In genomic region chr13:98664924-98665637, GRCh38 we compare ENCODE assay signal across 21 cellular contexts.
DNase-seq lines count a peak whose midpoint lies in the region; ATAC-seq, FAIRE-seq and TF ChIP-seq lines count a peak whose summit lies in the region.
"Had no signal": no experiment of that assay in that cellular context is flagged by ENCODE, and none has a peak within 500 bp of the region (broad histone marks: within the 10 kb centered on the region; RNA-seq: fewer than 3 reads in every experiment).

No MANE protein-coding gene starts in this region.

- H2AFZ ChIP-seq in HCT116 (ENCODE audit: low read depth, low read length, poor library complexity, severe bottlenecking): peak overlapping the region; percentile 34
- no peak overlapping the region for H2AFZ ChIP-seq in astrocyte (ENCODE audit: low read depth, low read length)

- H3K4me3 Mint-ChIP-seq in astrocyte (ENCODE audit: unreplicated experiment) (no peak overlapping the region), progenitor cell of endocrine pancreas (ENCODE audit: low read depth) (peak overlapping the region; percentile 4)
- H3K4me3 Mint-ChIP-seq: activated naive CD8-positive, alpha-beta T cell had no signal

- H3K9me3 Mint-ChIP-seq in astrocyte (ENCODE audit: unreplicated experiment) (no peaks in the 10 kb centered on the region), progenitor cell of endocrine pancreas (ENCODE audit: low read depth) (no peaks in the 10 kb centered on the region)

- no TSS peak for BruUV-seq in HCT116 (replicated peaks; lab: Mats Ljungman, UMichigan)

- H3K36me3 ChIP-seq in HCT116 (ENCODE audit: control insufficient read depth in 1 of 2, insufficient read depth in 2 of 2, low read length in 2 of 2) (no peaks in the 10 kb centered on the region), astrocyte (ENCODE audit: insufficient read depth, low read length) (no peaks in the 10 kb centered on the region), left ventricle myocardium inferior (no peaks in the 10 kb centered on the region), WERI-Rb-1 (no peaks in the 10 kb centered on the region)
- H3K36me3 ChIP-seq: BLaER1, cardiac muscle cell, esophagus muscularis mucosa, lower lobe of right lung had no signal

- H3K4me1 ChIP-seq in HCT116 (ENCODE audit: control insufficient read depth in 1 of 2, insufficient read depth in 2 of 2, low read length in 2 of 2): peaks cover 27 to 29% of the 10 kb centered on the region in 2 experiments
- H3K4me1 ChIP-seq in astrocyte (ENCODE audit: insufficient read depth, low read length): peaks cover 23% of the 10 kb centered on the region
- H3K4me1 ChIP-seq in left ventricle myocardium inferior: no peaks in the 10 kb centered on the region
- H3K4me1 ChIP-seq: BLaER1, esophagus muscularis mucosa, lower lobe of right lung had no signal

- H4K20me1 ChIP-seq in HCT116 (ENCODE audit: insufficient read depth) (no peaks in the 10 kb centered on the region), astrocyte (ENCODE audit: insufficient read depth, low read length) (no peaks in the 10 kb centered on the region)
- H4K20me1 ChIP-seq: BLaER1 had no signal

- RAD21 ChIA-PET in HCT116 (lab: Charles Lee; ENCODE audit: low non-redundant PET in 1 of 2, low total read pairs in 2 of 2, uncharacterized antibody in 2 of 2, unreplicated experiment in 2 of 2): no interaction called here

- H3K27me3 ChIP-seq in HCT116 (ENCODE audit: insufficient read depth, low read length) (no peaks in the 10 kb centered on the region), astrocyte (ENCODE audit: insufficient read depth, low read length) (no peaks in the 10 kb centered on the region), left ventricle myocardium inferior (ENCODE audit: low read depth) (peaks cover 6% of the 10 kb centered on the region), WERI-Rb-1 (ENCODE audit: insufficient read depth, low read depth, severe bottlenecking) (no peaks in the 10 kb centered on the region)
- H3K27me3 ChIP-seq: BLaER1, cardiac muscle cell, esophagus muscularis mucosa had no signal

- H3K27me3 Mint-ChIP-seq in astrocyte (ENCODE audit: low read depth, unreplicated experiment) (peaks cover 13% of the 10 kb centered on the region), progenitor cell of endocrine pancreas (peaks cover 3% of the 10 kb centered on the region)

- no peak overlapping the region for H3K27ac Mint-ChIP-seq in astrocyte (ENCODE audit: unreplicated experiment)
- peak overlapping the region; percentile 85 for H3K27ac Mint-ChIP-seq in progenitor cell of endocrine pancreas

- H3K9me2 ChIP-seq in HCT116 (ENCODE audit: insufficient read depth): no peaks in the 10 kb centered on the region

- intact Hi-C loops in HCT116 (cut with micrococcal nuclease): no loop called here
- intact Hi-C loops in left ventricle myocardium inferior (cut with micrococcal nuclease): no loop called here

- POLR2A ChIA-PET in HCT116 (lab: Charles Lee): interaction anchor here (0.8 to 2.1 kb wide), 2 partner anchors 12 to 180 kb away, joined by 3 to 5 read pairs; no protein-coding TSS in a partner anchor
- POLR2A ChIA-PET in HEK293T (lab: Yijun Ruan, JAX): interaction anchor here (1.0 kb wide), 1 partner anchor 15 kb away, joined by 3 read pairs; no protein-coding TSS in a partner anchor

- CTCF ChIA-PET in HCT116 (lab: Charles Lee): interaction anchor here (0.8 to 1.5 kb wide), 5 partner anchors 8 to 632 kb away, joined by 3 to 9 read pairs (median 4); no protein-coding TSS in a partner anchor
- CTCF ChIA-PET in HEK293T (lab: Yijun Ruan, JAX): interaction anchor here (0.9 kb wide), 1 partner anchor 12 kb away, joined by 5 read pairs; no protein-coding TSS in a partner anchor

- TF ChIP-seq CTCF in HCT116 (IDR thresholded peaks at IDR 0.05 in 2 of 3, conservative IDR thresholded peaks at IDR 0.05 in 1 of 3; ENCODE audit: borderline replicate concordance in 1 of 3, insufficient read depth in 1 of 3, low read depth in 2 of 3, low read length in 2 of 3) (no peak), astrocyte (IDR thresholded peaks at IDR 0.05; ENCODE audit: insufficient read depth, low read depth, low read length) (no peak), progenitor cell of endocrine pancreas (IDR thresholded peaks at IDR 0.05; ENCODE audit: unreplicated experiment) (no peak), left ventricle myocardium inferior (IDR thresholded peaks at IDR 0.05; ENCODE audit: borderline replicate concordance) (no peak), WERI-Rb-1 (IDR thresholded peaks at IDR 0.05; ENCODE audit: low read depth, low read length) (no peak)

- no peak overlapping the region for H3K4me3 ChIP-seq in HCT116 (replicated peaks in 1 of 2; ENCODE audit: low read depth in 1 of 2, low read length in 2 of 2)
- H3K4me3 ChIP-seq in astrocyte (ENCODE audit: insufficient read depth, low read depth, low read length): no peak overlapping the region
- no peak overlapping the region for H3K4me3 ChIP-seq in left ventricle myocardium inferior
- no peak overlapping the region for H3K4me3 ChIP-seq in WERI-Rb-1 (ENCODE audit: low read depth, low read length)
- H3K4me3 ChIP-seq: BLaER1, cardiac muscle cell, esophagus muscularis mucosa, lower lobe of right lung had no signal

- no peaks in the 10 kb centered on the region for H3K9me3 ChIP-seq in HCT116 (ENCODE audit: control insufficient read depth in 1 of 2, insufficient read depth in 1 of 2, low read depth in 1 of 2, low read length in 2 of 2)
- no peaks in the 10 kb centered on the region for H3K9me3 ChIP-seq in astrocyte (ENCODE audit: insufficient read depth, low read depth, low read length)
- no peaks in the 10 kb centered on the region for H3K9me3 ChIP-seq in left ventricle myocardium inferior (replicated peaks)
- H3K9me3 ChIP-seq in WERI-Rb-1 (ENCODE audit: severe bottlenecking): no peaks in the 10 kb centered on the region
- H3K9me3 ChIP-seq: BLaER1, esophagus muscularis mucosa, lower lobe of right lung had no signal

- no peak for TF ChIP-seq RAD21 in HCT116 (IDR thresholded peaks at IDR 0.05; ENCODE audit: low read depth)

- H3K9ac ChIP-seq in HCT116 (ENCODE audit: low read length) (0 out of 2 replicates have a peak overlapping the region, but pooled peaks have one; percentile 0), astrocyte (ENCODE audit: low read length) (peak overlapping the region; percentile 26)
- H3K9ac ChIP-seq: BLaER1 had no signal

- TF ChIP-seq POLR2A in HCT116 (IDR thresholded peaks at IDR 0.05; ENCODE audit: borderline replicate concordance, extremely low read depth, insufficient read depth, insufficient read length): no peak

- H3K79me2 ChIP-seq in HCT116 (ENCODE audit: insufficient read depth, low read length) (no peaks in the 10 kb centered on the region), astrocyte (ENCODE audit: insufficient read depth, low read length) (no peaks in the 10 kb centered on the region)

- H3K4me1 Mint-ChIP-seq in astrocyte (ENCODE audit: low read depth, unreplicated experiment) (peaks cover 20% of the 10 kb centered on the region), progenitor cell of endocrine pancreas (ENCODE audit: low read depth) (peaks cover 25% of the 10 kb centered on the region)

- ATAC-seq in HCT116: peak; percentile 44
- ATAC-seq: lower lobe of right lung had no signal

- H3K36me3 Mint-ChIP-seq in astrocyte (ENCODE audit: low read depth, unreplicated experiment) (no peaks in the 10 kb centered on the region), progenitor cell of endocrine pancreas (ENCODE audit: insufficient read depth) (no peaks in the 10 kb centered on the region)
- H3K36me3 Mint-ChIP-seq: activated naive CD8-positive, alpha-beta T cell had no signal

- DNase-seq in GM18507 (ENCODE audit: extremely low spot score, insufficient read length, low read depth) (no peak), HCT116 (ENCODE audit: low read depth, low spot score) (peak; percentile 18), astrocyte (ENCODE audit: low read depth) (peak; percentile 45), progenitor cell of endocrine pancreas (ENCODE audit: low spot score, unreplicated experiment) (no peak), left ventricle myocardium inferior (no peak), WERI-Rb-1 (no peak), HEK293T (ENCODE audit: extremely low spot score) (no peak)
- DNase-seq: activated CD4-positive, alpha-beta T cell treated with anti-CD3 and anti-CD28 coated beads, Interleukin-2, amount 50 U/mL, for 1 hour; glutamatergic neuron; Karpas-422; lower lobe of right lung; NCI-H1436; NCI-H2227 treated with DMSO at 0.1 percent for 48 hours; RPMI8226; stimulated activated CD4-positive, alpha-beta T cell treated with anti-CD3 and anti-CD28 coated beads, Interleukin-4, amount 100 ng/mL, for 4 hours; stimulated activated CD8-positive, alpha-beta memory T cell treated with anti-CD3 and anti-CD28 coated beads, Interleukin-4, amount 100 ng/mL, for 48 hours had no signal

- H3K27ac ChIP-seq in HCT116 (ENCODE audit: low read depth, low read length): peak overlapping the region; percentile 46; the same call in 1 of the 2 replicates
- H3K27ac ChIP-seq in astrocyte (ENCODE audit: low read depth, low read length): peak overlapping the region; percentile 63
- no peak overlapping the region for H3K27ac ChIP-seq in left ventricle myocardium inferior (replicated peaks)
- H3K27ac ChIP-seq in WERI-Rb-1: no peak overlapping the region
- H3K27ac ChIP-seq: BLaER1, cardiac muscle cell, esophagus muscularis mucosa, lower lobe of right lung had no signal

- H3K4me2 ChIP-seq in HCT116 (ENCODE audit: low read length) (peak overlapping the region; percentile 62), astrocyte (ENCODE audit: low read length) (peak overlapping the region; percentile 62)
- H3K4me2 ChIP-seq: BLaER1 had no signal

- FAIRE-seq in GM18507 (lab: Jason Lieb, UNC) (peak; percentile 52), astrocyte (lab: Jason Lieb, UNC) (peak; percentile 60)
- FAIRE-seq: TTC549 had no signal

TF ChIP-seq in HCT116, 20 proteins besides CTCF, POLR2A, EP300 and RAD21:
- 0 out of 2 replicates have a peak, but pooled peaks have one; percentile 20 for TF ChIP-seq FOSL1 (IDR thresholded peaks at IDR 0.05; ENCODE audit: low read depth)
- no peak for TF ChIP-seq ZNF274 (IDR thresholded peaks at IDR 0.05; ENCODE audit: low read depth, low read length)
- no peak for TF ChIP-seq CBX3 (IDR thresholded peaks at IDR 0.05; ENCODE audit: low read depth)
- peak; percentile 39; the same call in 1 of the 2 replicates for TF ChIP-seq JUND (IDR thresholded peaks at IDR 0.05)
- no peak for TF ChIP-seq POLR2AphosphoS5 (IDR thresholded peaks at IDR 0.05; ENCODE audit: low read depth, low read length)

TF ChIP-seq in HEK293T, 16 proteins besides CTCF, POLR2A, EP300 and RAD21 (continues in another document):
- TF ChIP-seq TARDBP (IDR thresholded peaks at IDR 0.05): no peak
- TF ChIP-seq L3MBTL2 (conservative IDR thresholded peaks at IDR 0.05): no peak
- TF ChIP-seq SUZ12 (IDR thresholded peaks at IDR 0.05): no peak
- TF ChIP-seq FOXK2 (IDR thresholded peaks at IDR 0.05): no peak
- TF ChIP-seq FOXA1 (IDR thresholded peaks at IDR 0.05): no peak
- TF ChIP-seq BHLHE40 (IDR thresholded peaks at IDR 0.05; ENCODE audit: borderline replicate concordance): no peak
- TF ChIP-seq FOXM1 (IDR thresholded peaks at IDR 0.05; ENCODE audit: borderline replicate concordance): no peak
- no peak for TF ChIP-seq LEF1 (IDR thresholded peaks at IDR 0.05; ENCODE audit: borderline replicate concordance)
- TF ChIP-seq SP1 (IDR thresholded peaks at IDR 0.05): no peak
- no peak for TF ChIP-seq ARNT (IDR thresholded peaks at IDR 0.05)
- TF ChIP-seq NFRKB (IDR thresholded peaks at IDR 0.05): no peak
- no peak for TF ChIP-seq ZNF384 (IDR thresholded peaks at IDR 0.05)

Comparison
In these comparisons a context has a peak if more than half of its experiments do, and no peak if none do; other contexts are left out.
1. DNase-seq: peak in HCT116 (single experiment) and astrocyte (single experiment); none in GM18507 (single experiment), progenitor cell of endocrine pancreas (single experiment), left ventricle myocardium inferior (single experiment), WERI-Rb-1 (single experiment) and HEK293T (single experiment).
2. H3K27ac ChIP-seq: peak in HCT116 (single experiment) and astrocyte (single experiment); none in left ventricle myocardium inferior (single experiment) and WERI-Rb-1 (single experiment).